Comparison of ENCODE assay signal across 9 cellular contexts in the genomic region with DNA sequence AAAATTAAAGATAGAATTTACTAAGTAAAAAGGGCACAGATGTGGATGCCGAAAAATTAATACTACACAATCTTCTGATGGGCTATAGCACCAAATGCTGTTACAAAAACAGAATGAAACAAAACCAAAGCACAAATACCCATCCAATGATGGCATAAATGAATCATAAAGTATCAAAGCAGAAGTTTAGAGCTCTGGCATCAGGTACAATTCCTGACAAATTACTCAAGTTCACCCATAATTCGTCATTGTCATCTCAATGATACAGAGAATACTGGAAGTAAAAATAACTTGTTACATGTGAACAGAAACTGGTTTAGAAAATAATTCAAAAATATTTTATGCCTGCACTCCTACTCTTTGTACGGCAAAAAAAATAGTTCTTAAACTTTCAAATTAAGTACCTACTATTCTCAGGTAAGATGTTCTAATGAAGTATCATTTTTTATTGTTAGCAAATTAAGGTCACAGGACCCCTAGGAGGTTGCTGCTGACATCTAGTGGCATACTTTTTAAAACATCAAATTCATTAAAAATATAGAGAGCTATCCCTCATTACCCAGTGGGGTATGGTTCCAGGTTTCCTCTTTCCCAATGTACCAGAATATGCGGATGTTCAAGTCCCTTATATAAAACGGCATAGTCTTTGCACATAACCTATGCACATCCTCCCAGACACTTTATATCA.
DNase-seq lines count a peak whose midpoint lies in the region; ATAC-seq and TF ChIP-seq lines count a peak whose summit lies in the region.
"Had no signal": no experiment of that assay in that cellular context is flagged by ENCODE, and none has a peak within 500 bp of the region (broad histone marks: within the 10 kb centered on the region; RNA-seq: fewer than 3 reads in every experiment).

No MANE protein-coding gene starts in this region.

- H3K4me3 Mint-ChIP-seq in activated T-helper 17 cell treated with anti-CD3 and anti-CD28 coated beads, Interleukin-2, amount 50 U/mL, for 72 hours = peak overlapping the region; percentile 11
- H3K4me3 Mint-ChIP-seq: CD8-positive, alpha-beta memory T cell had no signal

- peaks cover 5% of the 10 kb centered on the region for H3K4me1 Mint-ChIP-seq in activated T-helper 17 cell treated with anti-CD3 and anti-CD28 coated beads, Interleukin-2, amount 50 U/mL, for 72 hours

- H3K9me3 Mint-ChIP-seq in activated T-helper 17 cell treated with anti-CD3 and anti-CD28 coated beads, Interleukin-2, amount 50 U/mL, for 72 hours = peaks cover 4% of the 10 kb centered on the region
- H3K9me3 Mint-ChIP-seq: CD8-positive, alpha-beta memory T cell had no signal

- H3K27ac Mint-ChIP-seq in activated T-helper 17 cell treated with anti-CD3 and anti-CD28 coated beads, Interleukin-2, amount 50 U/mL, for 72 hours = no peak overlapping the region
- H3K27ac Mint-ChIP-seq: CD8-positive, alpha-beta memory T cell had no signal

- no peaks in the 10 kb centered on the region for H3K36me3 Mint-ChIP-seq in activated T-helper 17 cell treated with anti-CD3 and anti-CD28 coated beads, Interleukin-2, amount 50 U/mL, for 72 hours (ENCODE audit: low read depth)
- H3K36me3 Mint-ChIP-seq: CD8-positive, alpha-beta memory T cell had no signal

- H3K27me3 Mint-ChIP-seq in activated T-helper 17 cell treated with anti-CD3 and anti-CD28 coated beads, Interleukin-2, amount 50 U/mL, for 72 hours = no peaks in the 10 kb centered on the region
- H3K27me3 Mint-ChIP-seq: CD8-positive, alpha-beta memory T cell had no signal

- DNase-seq in NCI-H1105 treated with DMSO at 0.1 percent for 48 hours (lab: John Stamatoyannopoulos, UW) (peak; percentile 18), NCI-H1105 (lab: John Stamatoyannopoulos, UW) (no peak), HS-27A (ENCODE audit: low read depth) (peak; percentile 55), left lobe of liver (ENCODE audit: low spot score) (no peak), middle frontal gyrus (ENCODE audit: extremely low spot score, low spot score) (no peak), putamen (ENCODE audit: low spot score) (no peak)

- peak; percentile 70 for ATAC-seq in activated T-helper 17 cell treated with anti-CD3 and anti-CD28 coated beads, Interleukin-2, amount 50 U/mL, for 72 hours (replicated peaks)
- peak; percentile 78 for ATAC-seq in left lobe of liver
- ATAC-seq in GM18505 (IDR thresholded peaks at IDR 0.05; ENCODE audit: unreplicated experiment) = no peak

- no peak for TF ChIP-seq POLR2A in GM18505 (IDR thresholded peaks at IDR 0.05; ENCODE audit: borderline replicate concordance, extremely low read depth, insufficient read depth, insufficient read length)

Comparison
In these comparisons a context has a peak if more than half of its experiments do, and no peak if none do; other contexts are left out.
1. DNase-seq: peak in NCI-H1105 treated with DMSO at 0.1 percent for 48 hours (single experiment) and HS-27A (single experiment); none in NCI-H1105 (single experiment), left lobe of liver (single experiment), middle frontal gyrus (single experiment) and putamen (single experiment).